Comparison of ENCODE assay signal across 23 cellular contexts in genomic region chr6:64861039-64861651, GRCh38.
"Had no signal": no experiment of that assay in that cellular context is flagged by ENCODE, and none has a peak within 500 bp of the region (broad histone marks: within the 10 kb centered on the region; RNA-seq: fewer than 3 reads in every experiment).

No MANE protein-coding gene starts in this region.

- H3K4me1 Mint-ChIP-seq: memory B cell, naive B cell, nephron had no signal

- H3K4me3 ChIP-seq: esophagus muscularis mucosa, gastroesophageal sphincter, left lung, lower lobe of right lung, spleen, tibial artery, upper lobe of left lung, vagina had no signal

- H3K27me3 ChIP-seq: esophagus muscularis mucosa, gastroesophageal sphincter, left lung, spleen, tibial artery, upper lobe of left lung, vagina had no signal

- H3K36me3 ChIP-seq: esophagus muscularis mucosa, gastroesophageal sphincter, left lung, lower lobe of right lung, spleen, tibial artery, upper lobe of left lung, vagina had no signal

- DNase-seq: effector memory CD8-positive, alpha-beta T cell; glutamatergic neuron; islet precursor cell; lower lobe of right lung; midbrain; naive B cell; spleen; stimulated activated CD4-positive, alpha-beta T cell treated with anti-CD3 and anti-CD28 coated beads, Interleukin-15, amount 100 ng/mL, for 24 hours; stimulated activated CD4-positive, alpha-beta T cell treated with anti-CD3 and anti-CD28 coated beads, Interleukin-1b, Interleukin-23, amount 100 ng/mL, for 48 hours; stimulated activated CD4-positive, alpha-beta T cell treated with anti-CD3 and anti-CD28 coated beads, Interleukin-4, amount 100 ng/mL, for 4 hours; stimulated activated naive CD4-positive, alpha-beta T cell treated with Interleukin-2 at 50 U/mL for 16 hours; tibial artery had no signal

- H3K27me3 Mint-ChIP-seq: dendritic cell treated with granulocyte-macrophage colony-stimulating factor and Interleukin-4, amounts not matched to agents 40 ng/mL and 50 ng/mL, for 4 days; effector memory CD8-positive, alpha-beta T cell; memory B cell; naive B cell had no signal

- H3K36me3 Mint-ChIP-seq: memory B cell, naive B cell had no signal

- ATAC-seq: effector memory CD8-positive, alpha-beta T cell; gastroesophageal sphincter; left lung had no signal

- H3K9ac ChIP-seq: parathyroid adenoma had no signal

- H3K27ac ChIP-seq: epithelial cell of prostate, esophagus muscularis mucosa, gastroesophageal sphincter, left lung, lower lobe of right lung, parathyroid adenoma, spleen, tibial artery, upper lobe of left lung, vagina had no signal

- H3K9me3 ChIP-seq: esophagus muscularis mucosa, gastroesophageal sphincter, lower lobe of right lung, tibial artery, upper lobe of left lung, vagina had no signal

- H3K4me1 ChIP-seq: esophagus muscularis mucosa, gastroesophageal sphincter, left lung, lower lobe of right lung, parathyroid adenoma, spleen, tibial artery, upper lobe of left lung, vagina had no signal

- H3K27ac Mint-ChIP-seq: dendritic cell treated with granulocyte-macrophage colony-stimulating factor and Interleukin-4, amounts not matched to agents 40 ng/mL and 50 ng/mL, for 4 days; effector memory CD8-positive, alpha-beta T cell; memory B cell; naive B cell; nephron had no signal

- H2AFZ ChIP-seq: parathyroid adenoma had no signal

- FAIRE-seq: colon had no signal

- H3K4me3 Mint-ChIP-seq: dendritic cell treated with granulocyte-macrophage colony-stimulating factor and Interleukin-4, amounts not matched to agents 40 ng/mL and 50 ng/mL, for 4 days; effector memory CD8-positive, alpha-beta T cell; memory B cell; naive B cell; nephron had no signal

- H3K79me2 ChIP-seq: parathyroid adenoma had no signal
